Comparison of ENCODE assay signal across 24 cellular contexts in the genomic region with DNA sequence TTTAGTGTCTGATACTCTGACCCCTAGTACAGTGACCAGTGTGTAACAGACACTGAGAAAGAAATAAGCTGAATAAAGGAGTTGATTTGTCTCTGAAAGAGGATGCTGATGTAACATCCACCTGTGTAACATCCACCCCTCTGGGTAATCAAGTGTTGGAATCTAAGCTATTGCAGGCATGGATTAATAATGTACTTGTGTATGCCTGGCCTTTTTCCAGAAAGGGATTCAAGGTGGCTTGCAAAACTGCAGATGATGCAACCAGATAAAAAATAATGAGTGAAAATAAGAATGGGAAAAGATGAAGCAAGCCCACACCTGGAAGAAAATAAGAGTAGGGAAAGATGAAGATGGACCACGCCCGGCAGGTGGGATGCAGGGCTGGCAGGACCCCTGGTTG. TPM values are rescaled to one million over a fixed set of nuclear protein-coding genes. Genes with fewer than 3 reads are reported as not detected.
"Had no signal": no experiment of that assay in that cellular context is flagged by ENCODE, and none has a peak within 500 bp of the region (broad histone marks: within the 10 kb centered on the region; RNA-seq: fewer than 3 reads in every experiment).

No MANE protein-coding gene starts in this region.

- H3K9me3 Mint-ChIP-seq: activated CD4-positive, alpha-beta memory T cell treated with anti-CD3 and anti-CD28 coated beads, Interleukin-2, amount 10 ng/mL, durations not matched to agents 7 days and 5 days; dendritic cell treated with granulocyte-macrophage colony-stimulating factor and Interleukin-4, amounts not matched to agents 40 ng/mL and 50 ng/mL, for 4 days; natural killer cell treated with Interleukin-12 subunit alpha and Interleukin-12 subunit beta and Interleukin-15 and Interleukin-18, amount 100 ng/mL, for 72 hours had no signal

- H3K27me3 Mint-ChIP-seq: activated naive CD8-positive, alpha-beta T cell had no signal

- H3K27ac ChIP-seq: gastroesophageal sphincter, heart right ventricle, left lung, right atrium auricular region, tibial artery, uterus had no signal

- H3K27me3 ChIP-seq: right atrium auricular region, tibial artery, uterus had no signal

- H3K4me3 ChIP-seq: gastroesophageal sphincter, heart right ventricle, left lung, right atrium auricular region, tibial artery, uterus had no signal

- H3K9me3 ChIP-seq: tibial artery, uterus had no signal

- H3K27ac Mint-ChIP-seq: activated CD4-positive, alpha-beta memory T cell treated with anti-CD3 and anti-CD28 coated beads, Interleukin-2, amount 10 ng/mL, durations not matched to agents 7 days and 5 days; activated CD4-positive, alpha-beta T cell treated with anti-CD3 and anti-CD28 coated beads for 36 hours; activated naive CD8-positive, alpha-beta T cell; brain; dendritic cell treated with granulocyte-macrophage colony-stimulating factor and Interleukin-4, amounts not matched to agents 40 ng/mL and 50 ng/mL, for 4 days; natural killer cell treated with Interleukin-12 subunit alpha and Interleukin-12 subunit beta and Interleukin-15 and Interleukin-18, amount 100 ng/mL, for 72 hours; T-helper 17 cell had no signal

- H3K4me1 Mint-ChIP-seq: activated CD4-positive, alpha-beta memory T cell treated with anti-CD3 and anti-CD28 coated beads, Interleukin-2, amount 10 ng/mL, durations not matched to agents 7 days and 5 days; activated CD4-positive, alpha-beta T cell treated with anti-CD3 and anti-CD28 coated beads for 36 hours; brain; T-helper 17 cell had no signal

- H3K4me1 ChIP-seq: gastroesophageal sphincter, heart right ventricle, left lung, right atrium auricular region, tibial artery, uterus had no signal

- DNase-seq: activated CD4-positive, alpha-beta memory T cell treated with anti-CD3 and anti-CD28 coated beads, Interleukin-2, amount 10 ng/mL, durations not matched to agents 7 days and 5 days; activated CD4-positive, alpha-beta T cell treated with anti-CD3 and anti-CD28 coated beads for 36 hours; activated effector memory CD4-positive, alpha-beta T cell treated with anti-CD3 and anti-CD28 coated beads, Interleukin-2, amount 50 U/mL, for 16 hours; activated T-cell treated with anti-CD3 and anti-CD28 coated beads, Interleukin-2, amount 50 U/mL, for 48 hours; effector memory CD4-positive, alpha-beta T cell; heart right ventricle; left lung; mesenchymal stem cell; posterior cingulate gyrus; stimulated activated CD4-positive, alpha-beta T cell treated with anti-CD3 and anti-CD28 coated beads, Interleukin-15, amount 100 ng/mL, for 24 hours; stimulated activated CD4-positive, alpha-beta T cell treated with anti-CD3 and anti-CD28 coated beads, Interleukin-4, amount 100 ng/mL, for 1 hour; stimulated activated naive CD4-positive, alpha-beta T cell; T-helper 17 cell; tibial artery; uterus had no signal

- H3K36me3 ChIP-seq: gastroesophageal sphincter, heart right ventricle, left lung, right atrium auricular region, tibial artery, uterus had no signal

- H3K4me3 Mint-ChIP-seq: activated CD4-positive, alpha-beta memory T cell treated with anti-CD3 and anti-CD28 coated beads, Interleukin-2, amount 10 ng/mL, durations not matched to agents 7 days and 5 days; activated CD4-positive, alpha-beta T cell treated with anti-CD3 and anti-CD28 coated beads for 36 hours; activated naive CD8-positive, alpha-beta T cell; brain; dendritic cell treated with granulocyte-macrophage colony-stimulating factor and Interleukin-4, amounts not matched to agents 40 ng/mL and 50 ng/mL, for 4 days; natural killer cell treated with Interleukin-12 subunit alpha and Interleukin-12 subunit beta and Interleukin-15 and Interleukin-18, amount 100 ng/mL, for 72 hours; T-helper 17 cell had no signal

- FAIRE-seq: islet of Langerhans had no signal

- H3K36me3 Mint-ChIP-seq: activated naive CD8-positive, alpha-beta T cell; brain; natural killer cell treated with Interleukin-12 subunit alpha and Interleukin-12 subunit beta and Interleukin-15 and Interleukin-18, amount 100 ng/mL, for 72 hours had no signal

RNA-seq across cellular contexts. Expression of a gene that starts 48.2 kb away (rescaled TPM):
- total RNA-seq: activated CD4-positive, alpha-beta memory T cell treated with anti-CD3 and anti-CD28 coated beads, Interleukin-2, amount 10 ng/mL, durations not matched to agents 7 days and 5 days; activated CD4-positive, alpha-beta T cell treated with anti-CD3 and anti-CD28 coated beads for 36 hours; gastroesophageal sphincter; left lung; natural killer cell treated with Interleukin-12 subunit alpha and Interleukin-12 subunit beta and Interleukin-15 and Interleukin-18, amount 100 ng/mL, for 72 hours; right atrium auricular region; skeletal muscle tissue; subcutaneous adipose tissue; T-helper 17 cell had no signal
- polyA plus RNA-seq: heart right ventricle had no signal
